Comparison of ENCODE assay signal across 23 cellular contexts in genomic region chr2:236688563-236689392, GRCh38.
DNase-seq lines count a peak whose midpoint lies in the region; ATAC-seq and TF ChIP-seq lines count a peak whose summit lies in the region.
"Had no signal": no experiment of that assay in that cellular context is flagged by ENCODE, and none has a peak within 500 bp of the region (broad histone marks: within the 10 kb centered on the region; RNA-seq: fewer than 3 reads in every experiment).

No MANE protein-coding gene starts in this region.

- WGBS in mammary epithelial cell (ENCODE audit: low coverage, missing lambda C conversion rate), result 64% methylated on average over 15 of the region's 23 CpGs

- no peaks in the 10 kb centered on the region for H3K36me3 ChIP-seq in mammary epithelial cell (ENCODE audit: insufficient read depth, low read length)
- H3K36me3 ChIP-seq: neutrophil, thoracic aorta had no signal

- H3K4me2 ChIP-seq in mammary epithelial cell (ENCODE audit: insufficient read depth, low read depth, low read length), result peak overlapping the region; percentile 31
- H3K4me2 ChIP-seq: A549, smooth muscle cell had no signal

- DNase-seq in cardiac septum (ENCODE audit: low spot score) (peak; percentile 63), left cardiac atrium (no peak), mammary epithelial cell (no peak), mesenteric fat pad (ENCODE audit: low spot score) (peak; percentile 86), GM13976 (ENCODE audit: low spot score) (no peak), KG1 (lab: John Stamatoyannopoulos, UW) (no peak), DMS153 (lab: John Stamatoyannopoulos, UW) (no peak), kidney tubule cell (ENCODE audit: low spot score) (no peak)
- DNase-seq: activated CD4-positive, CD25-positive, alpha-beta regulatory T cell treated with anti-CD3 and anti-CD28 coated beads, Interleukin-2, amount 50 U/mL, for 72 hours; activated CD8-positive, alpha-beta T cell treated with anti-CD3 and anti-CD28 coated beads for 36 hours; activated T-cell treated with anti-CD3 and anti-CD28 coated beads for 4 hours; Caco-2; H7; IMR-90; NCI-H1417; NCI-H526; stimulated activated CD4-positive, alpha-beta T cell treated with anti-CD3 and anti-CD28 coated beads, Interleukin-4, amount 100 ng/mL, for 1 hour; stimulated activated naive CD4-positive, alpha-beta T cell; SW 1271 had no signal

- no peak overlapping the region for H2AFZ ChIP-seq in mammary epithelial cell (ENCODE audit: low read depth, low read length)

- dilution Hi-C loops in mammary epithelial cell (cut with HindIII; ENCODE audit: low sequenced_read_pairs), result no loop called here

- TF ChIP-seq CTCF in mammary epithelial cell (conservative IDR thresholded peaks at IDR 0.05 in 1 of 2, IDR thresholded peaks at IDR 0.05 in 1 of 2; ENCODE audit: extremely low read depth in 1 of 2, insufficient read depth in 1 of 2, low read depth in 1 of 2, low read length in 2 of 2) (no peak), GM13976 (IDR thresholded peaks at IDR 0.05; ENCODE audit: borderline replicate concordance, control extremely low read depth, extremely low read depth, insufficient read depth, missing control alignments) (no peak)

- no peak overlapping the region for H3K9ac ChIP-seq in mammary epithelial cell (ENCODE audit: insufficient read depth, low read length)

- no peaks in the 10 kb centered on the region for H3K9me3 ChIP-seq in mammary epithelial cell (replicated peaks; ENCODE audit: insufficient read depth, low read length)
- H3K9me3 ChIP-seq: A549, Caco-2, neutrophil, thoracic aorta had no signal

- no peaks in the 10 kb centered on the region for H3K27me3 ChIP-seq in mammary epithelial cell (ENCODE audit: insufficient read depth, low read length)

- H3K79me2 ChIP-seq in mammary epithelial cell (ENCODE audit: insufficient read depth, low read length), result no peaks in the 10 kb centered on the region

- H3K27ac ChIP-seq in mammary epithelial cell (ENCODE audit: insufficient read depth, low read depth, low read length), result no peak overlapping the region
- H3K27ac ChIP-seq: neutrophil had no signal

- peaks cover 57% of the 10 kb centered on the region for H3K4me1 ChIP-seq in mammary epithelial cell (ENCODE audit: insufficient read depth, low read length)

- CTCF ChIA-PET in mammary epithelial cell (lab: Charles Lee; ENCODE audit: low non-redundant PET), result interaction anchor here (0.8 kb wide), 1 partner anchor 57 kb away, joined by 5 read pairs; no protein-coding TSS in a partner anchor

- H4K20me1 ChIP-seq in mammary epithelial cell (ENCODE audit: insufficient read depth, low read length), result no peaks in the 10 kb centered on the region

- BruUV-seq in mammary epithelial cell (replicated peaks; lab: Mats Ljungman, UMichigan), result no TSS peak

- intact Hi-C loops in cardiac septum (cut with DNase I), result loop anchor here (5.0 kb wide), 1 partner anchor 116 kb away; no protein-coding TSS in a partner anchor
- intact Hi-C loops in left cardiac atrium (cut with DNase I), result no loop called here
- intact Hi-C loops in mammary epithelial cell (cut with micrococcal nuclease), result no loop called here

- no peak for ATAC-seq in left cardiac atrium
- ATAC-seq: A549; activated CD8-positive, alpha-beta T cell treated with anti-CD3 and anti-CD28 coated beads for 36 hours had no signal

- in situ Hi-C loops in mammary epithelial cell (cut with MboI; ENCODE audit: low sequenced_read_pairs in 2 of 2), result no loop called here
- in situ Hi-C loops in GM13976 (cut with MboI; ENCODE audit: low sequenced_read_pairs, unreplicated experiment), result no loop called here

- no peak overlapping the region for H3K4me3 ChIP-seq in mammary epithelial cell (replicated peaks in 1 of 3; ENCODE audit: insufficient read depth in 1 of 3, low read depth in 2 of 3, low read length in 3 of 3)
- H3K4me3 ChIP-seq: A549, smooth muscle cell, thoracic aorta had no signal

Comparison
In these comparisons a context has a peak if more than half of its experiments do, and no peak if none do; other contexts are left out.
1. DNase-seq: peak in cardiac septum (single experiment) and mesenteric fat pad (single experiment); none in left cardiac atrium (single experiment), mammary epithelial cell (single experiment), GM13976 (single experiment), KG1 (single experiment), DMS153 (single experiment) and kidney tubule cell (single experiment).